9 cellular contexts compared by ENCODE assay signal in the genomic region with DNA sequence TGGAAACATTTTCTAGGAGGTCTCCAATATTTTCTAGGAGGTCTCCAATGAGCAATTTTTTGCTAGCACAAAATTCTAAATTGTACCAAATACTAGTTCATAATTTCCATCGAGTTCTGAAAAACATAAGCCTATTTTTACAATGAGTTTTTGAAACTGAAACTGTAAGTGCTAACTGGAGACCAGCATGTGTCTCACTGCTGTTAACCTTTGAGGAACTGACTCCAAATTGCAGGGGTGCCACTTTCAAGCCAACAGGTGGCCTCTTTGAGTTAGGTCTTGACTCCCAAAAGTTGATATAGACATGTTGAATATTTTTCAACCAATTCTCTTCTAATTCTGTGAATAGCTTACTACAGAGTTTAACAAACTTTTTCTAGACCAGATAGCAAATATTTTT. TPM values are rescaled to one million over a fixed set of nuclear protein-coding genes. Genes with fewer than 3 reads are reported as not detected.
DNase-seq lines count a peak whose midpoint lies in the region; ATAC-seq and TF ChIP-seq lines count a peak whose summit lies in the region.
"Had no signal": no experiment of that assay in that cellular context is flagged by ENCODE, and none has a peak within 500 bp of the region (broad histone marks: within the 10 kb centered on the region; RNA-seq: fewer than 3 reads in every experiment).

No MANE protein-coding gene starts in this region.

- peak overlapping the region; percentile 61 for H3K9ac ChIP-seq in SK-N-MC (ENCODE audit: insufficient read length)

- WGBS in suprapubic skin: 33% methylated on average over 1 of the region's 1 CpG

- H3K36me3 ChIP-seq in SK-N-MC (ENCODE audit: insufficient read depth, low read length) (peaks cover 10% of the 10 kb centered on the region), suprapubic skin (no peaks in the 10 kb centered on the region), HAP-1 (replicated peaks) (no peaks in the 10 kb centered on the region)

- no peak overlapping the region for H3K4me3 Mint-ChIP-seq in activated naive CD4-positive, alpha-beta T cell treated with anti-CD3 and anti-CD28 coated beads for 36 hours
- H3K4me3 Mint-ChIP-seq in WTC11: no peak overlapping the region

- TF ChIP-seq CTCF in suprapubic skin (IDR thresholded peaks at IDR 0.05) (no peak), WTC11 (IDR thresholded peaks at IDR 0.05) (no peak)

- H3K4me1 ChIP-seq in suprapubic skin: peaks cover 14% of the 10 kb centered on the region
- H3K4me1 ChIP-seq in HAP-1: no peaks in the 10 kb centered on the region

- intact Hi-C loops in activated naive CD4-positive, alpha-beta T cell treated with anti-CD3 and anti-CD28 coated beads for 36 hours (cut with micrococcal nuclease): no loop called here

- no peak for TF ChIP-seq EP300 in suprapubic skin (IDR thresholded peaks at IDR 0.05)

- H3K9me3 Mint-ChIP-seq in activated naive CD4-positive, alpha-beta T cell treated with anti-CD3 and anti-CD28 coated beads for 36 hours: no peaks in the 10 kb centered on the region
- peaks cover 4% of the 10 kb centered on the region for H3K9me3 Mint-ChIP-seq in WTC11

- in situ Hi-C loops in HAP-1 (cut with MboI; ENCODE audit: low sequenced_read_pairs): loop anchor here (5.0 kb wide), 1 partner anchor 321 kb away; no protein-coding TSS in a partner anchor

- POLR2A ChIA-PET in WTC11 (lab: Charles Lee): no interaction called here

- peak overlapping the region; percentile 39 for H3K4me3 ChIP-seq in SK-N-MC
- H3K4me3 ChIP-seq in suprapubic skin: no peak overlapping the region
- H3K4me3 ChIP-seq in HAP-1: no peak overlapping the region

- ATAC-seq in HG02870 (IDR thresholded peaks at IDR 0.05; ENCODE audit: unreplicated experiment) (peak; percentile 79), WTC11 (no peak)

- H3K27me3 ChIP-seq in suprapubic skin (no peaks in the 10 kb centered on the region), HAP-1 (ENCODE audit: low read depth) (no peaks in the 10 kb centered on the region)

- peak; percentile 51 for DNase-seq in activated naive CD4-positive, alpha-beta T cell treated with anti-CD3 and anti-CD28 coated beads for 36 hours
- no peak for DNase-seq in activated naive CD4-positive, alpha-beta T cell (lab: John Stamatoyannopoulos, UW)
- DNase-seq in SK-N-MC (ENCODE audit: low read depth, low spot score): no peak
- DNase-seq in suprapubic skin (ENCODE audit: low spot score in 2 of 2): no peak
- DNase-seq in COLO829 (ENCODE audit: low spot score): no peak
- no peak for DNase-seq in WTC11 (ENCODE audit: low spot score)
- DNase-seq in HAP-1 (ENCODE audit: low spot score in 2 of 2): no peak
- DNase-seq: T-helper 9 cell had no signal

- H3K27me3 Mint-ChIP-seq in activated naive CD4-positive, alpha-beta T cell treated with anti-CD3 and anti-CD28 coated beads for 36 hours (ENCODE audit: low read depth): peaks cover 3% of the 10 kb centered on the region
- no peaks in the 10 kb centered on the region for H3K27me3 Mint-ChIP-seq in WTC11 (ENCODE audit: low read depth)

- H3K9me3 ChIP-seq in SK-N-MC (ENCODE audit: low read depth, low read length): peaks cover 4% of the 10 kb centered on the region; the same call in 1 of the 2 replicates
- no peaks in the 10 kb centered on the region for H3K9me3 ChIP-seq in suprapubic skin
- no peaks in the 10 kb centered on the region for H3K9me3 ChIP-seq in HAP-1

- no peak overlapping the region for H3K27ac Mint-ChIP-seq in activated naive CD4-positive, alpha-beta T cell treated with anti-CD3 and anti-CD28 coated beads for 36 hours
- no peak overlapping the region for H3K27ac Mint-ChIP-seq in WTC11

- H3K4me1 Mint-ChIP-seq in activated naive CD4-positive, alpha-beta T cell treated with anti-CD3 and anti-CD28 coated beads for 36 hours (ENCODE audit: low read depth): peaks cover 26% of the 10 kb centered on the region
- H3K4me1 Mint-ChIP-seq in WTC11: peaks cover 8% of the 10 kb centered on the region

- H3K36me3 Mint-ChIP-seq in activated naive CD4-positive, alpha-beta T cell treated with anti-CD3 and anti-CD28 coated beads for 36 hours (ENCODE audit: low read depth): no peaks in the 10 kb centered on the region
- H3K36me3 Mint-ChIP-seq in WTC11: no peaks in the 10 kb centered on the region

- peak overlapping the region; percentile 97 for H3K27ac ChIP-seq in SK-N-MC
- H3K27ac ChIP-seq in suprapubic skin: peak overlapping the region; percentile 28

- CTCF ChIA-PET in activated naive CD4-positive, alpha-beta T cell treated with anti-CD3 and anti-CD28 coated beads for 36 hours (lab: Charles Lee): interaction anchor here (2.0 to 3.3 kb wide), 2 partner anchors 8 to 325 kb away, joined by 5 to 12 read pairs; no protein-coding TSS in a partner anchor
- CTCF ChIA-PET in WTC11 (lab: Charles Lee): no interaction called here

- TF ChIP-seq POLR2A in suprapubic skin (IDR thresholded peaks at IDR 0.05): no peak

TF ChIP-seq in WTC11, 78 proteins besides CTCF, POLR2A, EP300 and RAD21 (continues in another document):
- TF ChIP-seq ZNF138 (CRISPR knock-in tag; conservative IDR thresholded peaks at IDR 0.05) (no peak), GABPB1 (CRISPR knock-in tag; IDR thresholded peaks at IDR 0.05) (no peak), ZNF232 (CRISPR knock-in tag; IDR thresholded peaks at IDR 0.05) (no peak), SMAD4 (CRISPR knock-in tag; IDR thresholded peaks at IDR 0.05) (no peak), HMGA2 (CRISPR knock-in tag; IDR thresholded peaks at IDR 0.05) (no peak), ESRRA (CRISPR knock-in tag; IDR thresholded peaks at IDR 0.05; ENCODE audit: borderline replicate concordance) (no peak), IRF2 (CRISPR knock-in tag; IDR thresholded peaks at IDR 0.05; ENCODE audit: borderline replicate concordance, low read depth) (no peak)
- TF ChIP-seq, protein P1, sequence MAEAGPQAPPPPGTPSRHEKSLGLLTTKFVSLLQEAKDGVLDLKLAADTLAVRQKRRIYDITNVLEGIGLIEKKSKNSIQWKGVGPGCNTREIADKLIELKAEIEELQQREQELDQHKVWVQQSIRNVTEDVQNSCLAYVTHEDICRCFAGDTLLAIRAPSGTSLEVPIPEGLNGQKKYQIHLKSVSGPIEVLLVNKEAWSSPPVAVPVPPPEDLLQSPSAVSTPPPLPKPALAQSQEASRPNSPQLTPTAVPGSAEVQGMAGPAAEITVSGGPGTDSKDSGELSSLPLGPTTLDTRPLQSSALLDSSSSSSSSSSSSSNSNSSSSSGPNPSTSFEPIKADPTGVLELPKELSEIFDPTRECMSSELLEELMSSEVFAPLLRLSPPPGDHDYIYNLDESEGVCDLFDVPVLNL (CRISPR knock-in tag; IDR thresholded peaks at IDR 0.05; ENCODE audit: borderline replicate concordance, low read depth): no peak
- TF ChIP-seq, protein P2, sequence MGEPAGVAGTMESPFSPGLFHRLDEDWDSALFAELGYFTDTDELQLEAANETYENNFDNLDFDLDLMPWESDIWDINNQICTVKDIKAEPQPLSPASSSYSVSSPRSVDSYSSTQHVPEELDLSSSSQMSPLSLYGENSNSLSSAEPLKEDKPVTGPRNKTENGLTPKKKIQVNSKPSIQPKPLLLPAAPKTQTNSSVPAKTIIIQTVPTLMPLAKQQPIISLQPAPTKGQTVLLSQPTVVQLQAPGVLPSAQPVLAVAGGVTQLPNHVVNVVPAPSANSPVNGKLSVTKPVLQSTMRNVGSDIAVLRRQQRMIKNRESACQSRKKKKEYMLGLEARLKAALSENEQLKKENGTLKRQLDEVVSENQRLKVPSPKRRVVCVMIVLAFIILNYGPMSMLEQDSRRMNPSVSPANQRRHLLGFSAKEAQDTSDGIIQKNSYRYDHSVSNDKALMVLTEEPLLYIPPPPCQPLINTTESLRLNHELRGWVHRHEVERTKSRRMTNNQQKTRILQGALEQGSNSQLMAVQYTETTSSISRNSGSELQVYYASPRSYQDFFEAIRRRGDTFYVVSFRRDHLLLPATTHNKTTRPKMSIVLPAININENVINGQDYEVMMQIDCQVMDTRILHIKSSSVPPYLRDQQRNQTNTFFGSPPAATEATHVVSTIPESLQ (CRISPR knock-in tag; IDR thresholded peaks at IDR 0.05): no peak
- TF ChIP-seq, protein P3, sequence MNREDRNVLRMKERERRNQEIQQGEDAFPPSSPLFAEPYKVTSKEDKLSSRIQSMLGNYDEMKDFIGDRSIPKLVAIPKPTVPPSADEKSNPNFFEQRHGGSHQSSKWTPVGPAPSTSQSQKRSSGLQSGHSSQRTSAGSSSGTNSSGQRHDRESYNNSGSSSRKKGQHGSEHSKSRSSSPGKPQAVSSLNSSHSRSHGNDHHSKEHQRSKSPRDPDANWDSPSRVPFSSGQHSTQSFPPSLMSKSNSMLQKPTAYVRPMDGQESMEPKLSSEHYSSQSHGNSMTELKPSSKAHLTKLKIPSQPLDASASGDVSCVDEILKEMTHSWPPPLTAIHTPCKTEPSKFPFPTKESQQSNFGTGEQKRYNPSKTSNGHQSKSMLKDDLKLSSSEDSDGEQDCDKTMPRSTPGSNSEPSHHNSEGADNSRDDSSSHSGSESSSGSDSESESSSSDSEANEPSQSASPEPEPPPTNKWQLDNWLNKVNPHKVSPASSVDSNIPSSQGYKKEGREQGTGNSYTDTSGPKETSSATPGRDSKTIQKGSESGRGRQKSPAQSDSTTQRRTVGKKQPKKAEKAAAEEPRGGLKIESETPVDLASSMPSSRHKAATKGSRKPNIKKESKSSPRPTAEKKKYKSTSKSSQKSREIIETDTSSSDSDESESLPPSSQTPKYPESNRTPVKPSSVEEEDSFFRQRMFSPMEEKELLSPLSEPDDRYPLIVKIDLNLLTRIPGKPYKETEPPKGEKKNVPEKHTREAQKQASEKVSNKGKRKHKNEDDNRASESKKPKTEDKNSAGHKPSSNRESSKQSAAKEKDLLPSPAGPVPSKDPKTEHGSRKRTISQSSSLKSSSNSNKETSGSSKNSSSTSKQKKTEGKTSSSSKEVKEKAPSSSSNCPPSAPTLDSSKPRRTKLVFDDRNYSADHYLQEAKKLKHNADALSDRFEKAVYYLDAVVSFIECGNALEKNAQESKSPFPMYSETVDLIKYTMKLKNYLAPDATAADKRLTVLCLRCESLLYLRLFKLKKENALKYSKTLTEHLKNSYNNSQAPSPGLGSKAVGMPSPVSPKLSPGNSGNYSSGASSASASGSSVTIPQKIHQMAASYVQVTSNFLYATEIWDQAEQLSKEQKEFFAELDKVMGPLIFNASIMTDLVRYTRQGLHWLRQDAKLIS (CRISPR knock-in tag; IDR thresholded peaks at IDR 0.05; ENCODE audit: borderline replicate concordance): no peak

RNA-seq across cellular contexts. Expression of a gene that starts 58.8 kb away (rescaled TPM):
- total RNA-seq in activated naive CD4-positive, alpha-beta T cell treated with anti-CD3 and anti-CD28 coated beads for 36 hours: under 1 TPM in 1 of 2 experiments, not detected in 1; 0.35 TPM
- total RNA-seq in suprapubic skin: 100 to 1,000 TPM; 123 to 215 (median 187) TPM
- total RNA-seq in WTC11 (2021): 10.9 to 19.7 TPM (median 11.5 TPM) in 3 replicates
